ENCODE assay signal across 7 cellular contexts in the genomic region with DNA sequence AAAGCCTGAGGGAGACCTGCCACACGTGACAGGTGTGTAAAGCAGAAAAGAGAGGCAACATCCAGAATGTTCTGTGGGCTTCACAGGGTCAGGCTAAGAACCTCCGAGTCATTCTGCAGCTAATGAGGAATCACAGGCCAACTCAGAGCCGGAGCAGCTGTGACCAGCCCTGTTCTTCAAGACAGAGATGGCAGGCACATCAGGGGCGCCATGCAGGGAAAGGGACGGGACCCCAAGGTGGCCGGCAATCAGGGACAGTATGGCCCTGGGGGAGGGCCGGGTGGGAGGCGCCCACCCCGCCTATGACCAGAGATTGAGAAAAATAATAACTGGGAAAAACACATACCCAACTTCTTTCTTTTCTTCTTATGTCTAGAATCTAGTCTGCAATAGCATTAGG.
"Had no signal": no experiment of that assay in that cellular context is flagged by ENCODE, and none has a peak within 500 bp of the region (broad histone marks: within the 10 kb centered on the region; RNA-seq: fewer than 3 reads in every experiment).

No MANE protein-coding gene starts in this region.

- H3K36me3 ChIP-seq: HAP-1 had no signal

- H3K27ac ChIP-seq: HL-60 had no signal

- DNase-seq: H7, HFFc6 had no signal

- H3K4me1 ChIP-seq: HAP-1 had no signal

- H2AFZ ChIP-seq: GM23338 had no signal

- H3K9me3 ChIP-seq: HAP-1 had no signal

- H3K4me3 ChIP-seq: GM23338, HAP-1 had no signal

- FAIRE-seq: HepG2 had no signal

- H3K4me2 ChIP-seq: GM23338 had no signal

- ATAC-seq: GM23338, HCT116, HepG2 had no signal
